Comparison of ENCODE assay signal across 1 cellular context in the genomic region with DNA sequence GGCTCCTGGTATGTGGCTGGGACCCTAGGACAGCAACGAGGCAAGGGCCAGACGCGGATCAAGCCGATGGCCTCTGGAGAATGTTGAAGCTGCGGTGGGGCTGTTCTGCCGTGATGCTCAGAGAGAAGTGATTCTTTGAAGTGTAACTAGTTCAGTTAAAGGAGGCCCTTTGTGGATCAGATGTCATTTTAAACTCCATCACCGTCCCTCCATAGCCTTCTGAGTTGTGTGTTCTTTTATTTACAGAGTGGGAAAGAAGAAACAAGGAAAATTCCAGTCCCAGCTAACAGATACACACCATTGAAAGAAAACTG.
TF ChIP-seq lines count a peak whose summit lies in the region.

No MANE protein-coding gene starts in this region.

TF ChIP-seq in HepG2, 621 proteins besides CTCF, POLR2A, EP300 and RAD21 (continued from another document and continues in another):
- no peak for TF ChIP-seq CSRNP2 (CRISPR knock-in tag; conservative IDR thresholded peaks at IDR 0.05; ENCODE audit: low read depth)
- peak; percentile 8; the same call in 1 of the 2 replicates for TF ChIP-seq ZFX (CRISPR knock-in tag; IDR thresholded peaks at IDR 0.05; ENCODE audit: low read depth)
- TF ChIP-seq ZNF329 (CRISPR knock-in tag; IDR thresholded peaks at IDR 0.05; ENCODE audit: low read depth) = 0 out of 2 replicates have a peak, but pooled peaks have one; percentile 5
- no peak for TF ChIP-seq TEF (CRISPR knock-in tag; IDR thresholded peaks at IDR 0.05)
- TF ChIP-seq, protein P1, sequence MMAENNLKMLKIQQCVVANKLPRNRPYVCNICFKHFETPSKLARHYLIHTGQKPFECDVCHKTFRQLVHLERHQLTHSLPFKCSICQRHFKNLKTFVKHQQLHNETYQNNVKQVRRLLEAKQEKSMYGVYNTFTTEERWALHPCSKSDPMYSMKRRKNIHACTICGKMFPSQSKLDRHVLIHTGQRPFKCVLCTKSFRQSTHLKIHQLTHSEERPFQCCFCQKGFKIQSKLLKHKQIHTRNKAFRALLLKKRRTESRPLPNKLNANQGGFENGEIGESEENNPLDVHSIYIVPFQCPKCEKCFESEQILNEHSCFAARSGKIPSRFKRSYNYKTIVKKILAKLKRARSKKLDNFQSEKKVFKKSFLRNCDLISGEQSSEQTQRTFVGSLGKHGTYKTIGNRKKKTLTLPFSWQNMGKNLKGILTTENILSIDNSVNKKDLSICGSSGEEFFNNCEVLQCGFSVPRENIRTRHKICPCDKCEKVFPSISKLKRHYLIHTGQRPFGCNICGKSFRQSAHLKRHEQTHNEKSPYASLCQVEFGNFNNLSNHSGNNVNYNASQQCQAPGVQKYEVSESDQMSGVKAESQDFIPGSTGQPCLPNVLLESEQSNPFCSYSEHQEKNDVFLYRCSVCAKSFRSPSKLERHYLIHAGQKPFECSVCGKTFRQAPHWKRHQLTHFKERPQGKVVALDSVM (CRISPR knock-in tag; IDR thresholded peaks at IDR 0.05) = peak; percentile 6; the same call in 1 of the 2 replicates
- TF ChIP-seq SP1 (IDR thresholded peaks at IDR 0.05) = no peak
- no peak for TF ChIP-seq SP1 (CRISPR knock-in tag; IDR thresholded peaks at IDR 0.05)
- TF ChIP-seq SNAPC2 (CRISPR knock-in tag; IDR thresholded peaks at IDR 0.05) = no peak
- peak; percentile 19; the same call in 1 of the 2 replicates for TF ChIP-seq ZNF337 (CRISPR knock-in tag; IDR thresholded peaks at IDR 0.05; ENCODE audit: borderline replicate concordance, low read depth)
- TF ChIP-seq ZBTB33 (CRISPR knock-in tag; IDR thresholded peaks at IDR 0.05) = no peak
- TF ChIP-seq ZNF460 (CRISPR knock-in tag; IDR thresholded peaks at IDR 0.05; ENCODE audit: borderline replicate concordance) = no peak
- TF ChIP-seq LCORL (IDR thresholded peaks at IDR 0.05) = no peak
- no peak for TF ChIP-seq LCORL (CRISPR knock-in tag; IDR thresholded peaks at IDR 0.05)
- TF ChIP-seq HDAC6 (IDR thresholded peaks at IDR 0.05; ENCODE audit: low read depth, low read length) = no peak
- TF ChIP-seq ZBTB7B (CRISPR knock-in tag; IDR thresholded peaks at IDR 0.05) = no peak
- no peak for TF ChIP-seq TBP (CRISPR knock-in tag; IDR thresholded peaks at IDR 0.05)
- peak; percentile 3; the same call in 1 of the 2 replicates for TF ChIP-seq SNAI1 (CRISPR knock-in tag; IDR thresholded peaks at IDR 0.05; ENCODE audit: borderline replicate concordance)
- no peak for TF ChIP-seq CBFB (CRISPR knock-in tag; IDR thresholded peaks at IDR 0.05)
- TF ChIP-seq SRSF1 (optimal IDR thresholded peaks at IDR 0.05; ENCODE audit: low read depth, low read length) = no peak
- TF ChIP-seq DBP (CRISPR knock-in tag; IDR thresholded peaks at IDR 0.05; ENCODE audit: not compliant biosample characterization) = no peak
- TF ChIP-seq MLX (CRISPR knock-in tag; IDR thresholded peaks at IDR 0.05) = no peak
- TF ChIP-seq, protein P2, sequence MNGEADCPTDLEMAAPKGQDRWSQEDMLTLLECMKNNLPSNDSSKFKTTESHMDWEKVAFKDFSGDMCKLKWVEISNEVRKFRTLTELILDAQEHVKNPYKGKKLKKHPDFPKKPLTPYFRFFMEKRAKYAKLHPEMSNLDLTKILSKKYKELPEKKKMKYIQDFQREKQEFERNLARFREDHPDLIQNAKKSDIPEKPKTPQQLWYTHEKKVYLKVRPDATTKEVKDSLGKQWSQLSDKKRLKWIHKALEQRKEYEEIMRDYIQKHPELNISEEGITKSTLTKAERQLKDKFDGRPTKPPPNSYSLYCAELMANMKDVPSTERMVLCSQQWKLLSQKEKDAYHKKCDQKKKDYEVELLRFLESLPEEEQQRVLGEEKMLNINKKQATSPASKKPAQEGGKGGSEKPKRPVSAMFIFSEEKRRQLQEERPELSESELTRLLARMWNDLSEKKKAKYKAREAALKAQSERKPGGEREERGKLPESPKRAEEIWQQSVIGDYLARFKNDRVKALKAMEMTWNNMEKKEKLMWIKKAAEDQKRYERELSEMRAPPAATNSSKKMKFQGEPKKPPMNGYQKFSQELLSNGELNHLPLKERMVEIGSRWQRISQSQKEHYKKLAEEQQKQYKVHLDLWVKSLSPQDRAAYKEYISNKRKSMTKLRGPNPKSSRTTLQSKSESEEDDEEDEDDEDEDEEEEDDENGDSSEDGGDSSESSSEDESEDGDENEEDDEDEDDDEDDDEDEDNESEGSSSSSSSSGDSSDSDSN (CRISPR knock-in tag; IDR thresholded peaks at IDR 0.05) = no peak
- TF ChIP-seq KLF12 (CRISPR knock-in tag; IDR thresholded peaks at IDR 0.05; ENCODE audit: borderline replicate concordance) = no peak
- 0 out of 2 replicates have a peak, but pooled peaks have one; percentile 15 for TF ChIP-seq ISX (CRISPR knock-in tag; conservative IDR thresholded peaks at IDR 0.05)
- TF ChIP-seq ZNF136 (CRISPR knock-in tag; IDR thresholded peaks at IDR 0.05; ENCODE audit: low read depth) = no peak
- TF ChIP-seq, protein P3, sequence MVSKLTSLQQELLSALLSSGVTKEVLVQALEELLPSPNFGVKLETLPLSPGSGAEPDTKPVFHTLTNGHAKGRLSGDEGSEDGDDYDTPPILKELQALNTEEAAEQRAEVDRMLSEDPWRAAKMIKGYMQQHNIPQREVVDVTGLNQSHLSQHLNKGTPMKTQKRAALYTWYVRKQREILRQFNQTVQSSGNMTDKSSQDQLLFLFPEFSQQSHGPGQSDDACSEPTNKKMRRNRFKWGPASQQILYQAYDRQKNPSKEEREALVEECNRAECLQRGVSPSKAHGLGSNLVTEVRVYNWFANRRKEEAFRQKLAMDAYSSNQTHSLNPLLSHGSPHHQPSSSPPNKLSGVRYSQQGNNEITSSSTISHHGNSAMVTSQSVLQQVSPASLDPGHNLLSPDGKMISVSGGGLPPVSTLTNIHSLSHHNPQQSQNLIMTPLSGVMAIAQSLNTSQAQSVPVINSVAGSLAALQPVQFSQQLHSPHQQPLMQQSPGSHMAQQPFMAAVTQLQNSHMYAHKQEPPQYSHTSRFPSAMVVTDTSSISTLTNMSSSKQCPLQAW (CRISPR knock-in tag; IDR thresholded peaks at IDR 0.05) = no peak
- TF ChIP-seq ZNF83 (CRISPR knock-in tag; IDR thresholded peaks at IDR 0.05; ENCODE audit: borderline replicate concordance) = no peak
- no peak for TF ChIP-seq MYNN (CRISPR knock-in tag; IDR thresholded peaks at IDR 0.05; ENCODE audit: low read depth)
- TF ChIP-seq, protein P4, sequence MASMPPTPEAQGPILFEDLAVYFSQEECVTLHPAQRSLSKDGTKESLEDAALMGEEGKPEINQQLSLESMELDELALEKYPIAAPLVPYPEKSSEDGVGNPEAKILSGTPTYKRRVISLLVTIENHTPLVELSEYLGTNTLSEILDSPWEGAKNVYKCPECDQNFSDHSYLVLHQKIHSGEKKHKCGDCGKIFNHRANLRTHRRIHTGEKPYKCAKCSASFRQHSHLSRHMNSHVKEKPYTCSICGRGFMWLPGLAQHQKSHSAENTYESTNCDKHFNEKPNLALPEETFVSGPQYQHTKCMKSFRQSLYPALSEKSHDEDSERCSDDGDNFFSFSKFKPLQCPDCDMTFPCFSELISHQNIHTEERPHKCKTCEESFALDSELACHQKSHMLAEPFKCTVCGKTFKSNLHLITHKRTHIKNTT (CRISPR knock-in tag; IDR thresholded peaks at IDR 0.05) = no peak
- TF ChIP-seq ATF1 (CRISPR knock-in tag; IDR thresholded peaks at IDR 0.05) = no peak
- TF ChIP-seq MEIS2 (CRISPR knock-in tag; IDR thresholded peaks at IDR 0.05) = 0 out of 2 replicates have a peak, but pooled peaks have one; percentile 1
- TF ChIP-seq MAFG (CRISPR knock-in tag; IDR thresholded peaks at IDR 0.05) = 0 out of 2 replicates have a peak, but pooled peaks have one; percentile 8
- TF ChIP-seq ZNF224 (CRISPR knock-in tag; IDR thresholded peaks at IDR 0.05) = 0 out of 2 replicates have a peak, but pooled peaks have one; percentile 7
- TF ChIP-seq ZFP1 (CRISPR knock-in tag; IDR thresholded peaks at IDR 0.05) = no peak
- no peak for TF ChIP-seq EED (CRISPR knock-in tag; IDR thresholded peaks at IDR 0.05)
- TF ChIP-seq TBL1XR1 (IDR thresholded peaks at IDR 0.05; ENCODE audit: borderline replicate concordance, low read length, partially characterized antibody) = no peak
- TF ChIP-seq REXO4 (CRISPR knock-in tag; IDR thresholded peaks at IDR 0.05; ENCODE audit: borderline replicate concordance) = no peak
- no peak for TF ChIP-seq ZEB1 (IDR thresholded peaks at IDR 0.05; ENCODE audit: insufficient replicate concordance, low read depth)
- no peak for TF ChIP-seq ZNF260 (CRISPR knock-in tag; IDR thresholded peaks at IDR 0.05; ENCODE audit: borderline replicate concordance, low read depth)
- TF ChIP-seq TAF15 (IDR thresholded peaks at IDR 0.05; ENCODE audit: low read depth, low read length, poor library complexity, severe bottlenecking) = no peak
- TF ChIP-seq MBNL3 (CRISPR knock-in tag; conservative IDR thresholded peaks at IDR 0.05) = no peak
- TF ChIP-seq ARHGAP35 (CRISPR knock-in tag; IDR thresholded peaks at IDR 0.05; ENCODE audit: borderline replicate concordance) = no peak
- TF ChIP-seq ZNF598 (CRISPR knock-in tag; IDR thresholded peaks at IDR 0.05; ENCODE audit: borderline replicate concordance) = 0 out of 2 replicates have a peak, but pooled peaks have one; percentile 6
- no peak for TF ChIP-seq AKNA (CRISPR knock-in tag; IDR thresholded peaks at IDR 0.05; ENCODE audit: borderline replicate concordance)
- TF ChIP-seq NFE2L2 (IDR thresholded peaks at IDR 0.05; ENCODE audit: low read length) = no peak
- TF ChIP-seq ZNF780A (CRISPR knock-in tag; IDR thresholded peaks at IDR 0.05) = no peak
- TF ChIP-seq NR2F2 (IDR thresholded peaks at IDR 0.05; ENCODE audit: borderline replicate concordance, low read depth) = no peak
